Comparison of ENCODE assay signal across 1 cellular context in genomic region chr15:58987501-58988010, GRCh38.
TF ChIP-seq lines count a peak whose summit lies in the region.

RNF111 (plus strand) TSS chr15:58987663; CDS start chr15:59030823, 43,160 bp downstream.

TF ChIP-seq in HepG2, 621 proteins besides CTCF, POLR2A, EP300 and RAD21 (continued from another document and continues in another):
- TF ChIP-seq THAP11 (CRISPR knock-in tag; IDR thresholded peaks at IDR 0.05) (peak; percentile 84), ZNF142 (CRISPR knock-in tag; IDR thresholded peaks at IDR 0.05) (no peak), GABPB1 (CRISPR knock-in tag; IDR thresholded peaks at IDR 0.05) (peak; percentile 68), ZNF572 (CRISPR knock-in tag; IDR thresholded peaks at IDR 0.05) (no peak), ZNF552 (CRISPR knock-in tag; IDR thresholded peaks at IDR 0.05; ENCODE audit: borderline replicate concordance) (peak; percentile 71; the same call in 1 of the 2 replicates), ZNF746 (CRISPR knock-in tag; IDR thresholded peaks at IDR 0.05) (no peak), ZFP41 (CRISPR knock-in tag; IDR thresholded peaks at IDR 0.05; ENCODE audit: borderline replicate concordance) (0 out of 2 replicates have a peak, but pooled peaks have one; percentile 49), ZSCAN22 (CRISPR knock-in tag; IDR thresholded peaks at IDR 0.05) (no peak), ZMYM3 (CRISPR knock-in tag; IDR thresholded peaks at IDR 0.05) (no peak), ZNF18 (CRISPR knock-in tag; IDR thresholded peaks at IDR 0.05; ENCODE audit: insufficient replicate concordance) (peak; percentile 41), NFE2L2 (IDR thresholded peaks at IDR 0.05; ENCODE audit: low read length) (no peak), ZNF891 (CRISPR knock-in tag; IDR thresholded peaks at IDR 0.05) (0 out of 2 replicates have a peak, but pooled peaks have one; percentile 29), SYNCRIP (IDR thresholded peaks at IDR 0.05; ENCODE audit: insufficient read depth, low read depth, low read length) (no peak), KLF16 (CRISPR knock-in tag; IDR thresholded peaks at IDR 0.05) (peak in 1 of 2 experiments; percentile 9; a peak in 1 of 4 replicates), XRCC5 (optimal IDR thresholded peaks at IDR 0.05; ENCODE audit: low read length) (peak; percentile 6), ZNF614 (CRISPR knock-in tag; IDR thresholded peaks at IDR 0.05; ENCODE audit: borderline replicate concordance) (no peak), DMAP1 (CRISPR knock-in tag; IDR thresholded peaks at IDR 0.05) (peak; percentile 86; the same call in 1 of the 2 replicates), BORCS8-MEF2B (CRISPR knock-in tag; IDR thresholded peaks at IDR 0.05) (peak; percentile 14; the same call in 1 of the 2 replicates), ZNF776 (CRISPR knock-in tag; IDR thresholded peaks at IDR 0.05) (peak; percentile 62; the same call in 1 of the 2 replicates), ZNF563 (CRISPR knock-in tag; IDR thresholded peaks at IDR 0.05) (peak; percentile 60; the same call in 1 of the 2 replicates), ZNF605 (CRISPR knock-in tag; IDR thresholded peaks at IDR 0.05) (no peak; the same call in 1 of the 2 replicates), ZNF280B (CRISPR knock-in tag; IDR thresholded peaks at IDR 0.05; ENCODE audit: borderline replicate concordance) (0 out of 2 replicates have a peak, but pooled peaks have one; percentile 62), ZSCAN5A (CRISPR knock-in tag; IDR thresholded peaks at IDR 0.05; ENCODE audit: borderline replicate concordance) (0 out of 2 replicates have a peak, but pooled peaks have one; percentile 9), ARNT (IDR thresholded peaks at IDR 0.05) (no peak), MYNN (CRISPR knock-in tag; IDR thresholded peaks at IDR 0.05; ENCODE audit: low read depth) (0 out of 2 replicates have a peak, but pooled peaks have one; percentile 42), TAF15 (IDR thresholded peaks at IDR 0.05; ENCODE audit: low read depth, low read length, poor library complexity, severe bottlenecking) (peak; percentile 92), ZNF326 (CRISPR knock-in tag; IDR thresholded peaks at IDR 0.05; ENCODE audit: borderline replicate concordance) (no peak), PHF21A (CRISPR knock-in tag; IDR thresholded peaks at IDR 0.05) (peak; percentile 63; the same call in 1 of the 2 replicates), MED13 (CRISPR knock-in tag; IDR thresholded peaks at IDR 0.05) (0 out of 2 replicates have a peak, but pooled peaks have one; percentile 17)
- TF ChIP-seq, protein P1, sequence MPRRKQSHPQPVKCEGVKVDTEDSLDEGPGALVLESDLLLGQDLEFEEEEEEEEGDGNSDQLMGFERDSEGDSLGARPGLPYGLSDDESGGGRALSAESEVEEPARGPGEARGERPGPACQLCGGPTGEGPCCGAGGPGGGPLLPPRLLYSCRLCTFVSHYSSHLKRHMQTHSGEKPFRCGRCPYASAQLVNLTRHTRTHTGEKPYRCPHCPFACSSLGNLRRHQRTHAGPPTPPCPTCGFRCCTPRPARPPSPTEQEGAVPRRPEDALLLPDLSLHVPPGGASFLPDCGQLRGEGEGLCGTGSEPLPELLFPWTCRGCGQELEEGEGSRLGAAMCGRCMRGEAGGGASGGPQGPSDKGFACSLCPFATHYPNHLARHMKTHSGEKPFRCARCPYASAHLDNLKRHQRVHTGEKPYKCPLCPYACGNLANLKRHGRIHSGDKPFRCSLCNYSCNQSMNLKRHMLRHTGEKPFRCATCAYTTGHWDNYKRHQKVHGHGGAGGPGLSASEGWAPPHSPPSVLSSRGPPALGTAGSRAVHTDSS (CRISPR knock-in tag; conservative IDR thresholded peaks at IDR 0.05), result no peak
- TF ChIP-seq, protein P2, sequence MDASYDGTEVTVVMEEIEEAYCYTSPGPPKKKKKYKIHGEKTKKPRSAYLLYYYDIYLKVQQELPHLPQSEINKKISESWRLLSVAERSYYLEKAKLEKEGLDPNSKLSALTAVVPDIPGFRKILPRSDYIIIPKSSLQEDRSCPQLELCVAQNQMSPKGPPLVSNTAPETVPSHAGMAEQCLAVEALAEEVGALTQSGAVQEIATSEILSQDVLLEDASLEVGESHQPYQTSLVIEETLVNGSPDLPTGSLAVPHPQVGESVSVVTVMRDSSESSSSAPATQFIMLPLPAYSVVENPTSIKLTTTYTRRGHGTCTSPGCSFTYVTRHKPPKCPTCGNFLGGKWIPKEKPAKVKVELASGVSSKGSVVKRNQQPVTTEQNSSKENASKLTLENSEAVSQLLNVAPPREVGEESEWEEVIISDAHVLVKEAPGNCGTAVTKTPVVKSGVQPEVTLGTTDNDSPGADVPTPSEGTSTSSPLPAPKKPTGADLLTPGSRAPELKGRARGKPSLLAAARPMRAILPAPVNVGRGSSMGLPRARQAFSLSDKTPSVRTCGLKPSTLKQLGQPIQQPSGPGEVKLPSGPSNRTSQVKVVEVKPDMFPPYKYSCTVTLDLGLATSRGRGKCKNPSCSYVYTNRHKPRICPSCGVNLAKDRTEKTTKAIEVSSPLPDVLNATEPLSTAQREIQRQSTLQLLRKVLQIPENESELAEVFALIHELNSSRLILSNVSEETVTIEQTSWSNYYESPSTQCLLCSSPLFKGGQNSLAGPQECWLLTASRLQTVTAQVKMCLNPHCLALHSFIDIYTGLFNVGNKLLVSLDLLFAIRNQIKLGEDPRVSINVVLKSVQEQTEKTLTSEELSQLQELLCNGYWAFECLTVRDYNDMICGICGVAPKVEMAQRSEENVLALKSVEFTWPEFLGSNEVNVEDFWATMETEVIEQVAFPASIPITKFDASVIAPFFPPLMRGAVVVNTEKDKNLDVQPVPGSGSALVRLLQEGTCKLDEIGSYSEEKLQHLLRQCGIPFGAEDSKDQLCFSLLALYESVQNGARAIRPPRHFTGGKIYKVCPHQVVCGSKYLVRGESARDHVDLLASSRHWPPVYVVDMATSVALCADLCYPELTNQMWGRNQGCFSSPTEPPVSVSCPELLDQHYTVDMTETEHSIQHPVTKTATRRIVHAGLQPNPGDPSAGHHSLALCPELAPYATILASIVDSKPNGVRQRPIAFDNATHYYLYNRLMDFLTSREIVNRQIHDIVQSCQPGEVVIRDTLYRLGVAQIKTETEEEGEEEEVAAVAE (CRISPR knock-in tag; IDR thresholded peaks at IDR 0.05; ENCODE audit: borderline replicate concordance), result no peak
- TF ChIP-seq, protein P3, sequence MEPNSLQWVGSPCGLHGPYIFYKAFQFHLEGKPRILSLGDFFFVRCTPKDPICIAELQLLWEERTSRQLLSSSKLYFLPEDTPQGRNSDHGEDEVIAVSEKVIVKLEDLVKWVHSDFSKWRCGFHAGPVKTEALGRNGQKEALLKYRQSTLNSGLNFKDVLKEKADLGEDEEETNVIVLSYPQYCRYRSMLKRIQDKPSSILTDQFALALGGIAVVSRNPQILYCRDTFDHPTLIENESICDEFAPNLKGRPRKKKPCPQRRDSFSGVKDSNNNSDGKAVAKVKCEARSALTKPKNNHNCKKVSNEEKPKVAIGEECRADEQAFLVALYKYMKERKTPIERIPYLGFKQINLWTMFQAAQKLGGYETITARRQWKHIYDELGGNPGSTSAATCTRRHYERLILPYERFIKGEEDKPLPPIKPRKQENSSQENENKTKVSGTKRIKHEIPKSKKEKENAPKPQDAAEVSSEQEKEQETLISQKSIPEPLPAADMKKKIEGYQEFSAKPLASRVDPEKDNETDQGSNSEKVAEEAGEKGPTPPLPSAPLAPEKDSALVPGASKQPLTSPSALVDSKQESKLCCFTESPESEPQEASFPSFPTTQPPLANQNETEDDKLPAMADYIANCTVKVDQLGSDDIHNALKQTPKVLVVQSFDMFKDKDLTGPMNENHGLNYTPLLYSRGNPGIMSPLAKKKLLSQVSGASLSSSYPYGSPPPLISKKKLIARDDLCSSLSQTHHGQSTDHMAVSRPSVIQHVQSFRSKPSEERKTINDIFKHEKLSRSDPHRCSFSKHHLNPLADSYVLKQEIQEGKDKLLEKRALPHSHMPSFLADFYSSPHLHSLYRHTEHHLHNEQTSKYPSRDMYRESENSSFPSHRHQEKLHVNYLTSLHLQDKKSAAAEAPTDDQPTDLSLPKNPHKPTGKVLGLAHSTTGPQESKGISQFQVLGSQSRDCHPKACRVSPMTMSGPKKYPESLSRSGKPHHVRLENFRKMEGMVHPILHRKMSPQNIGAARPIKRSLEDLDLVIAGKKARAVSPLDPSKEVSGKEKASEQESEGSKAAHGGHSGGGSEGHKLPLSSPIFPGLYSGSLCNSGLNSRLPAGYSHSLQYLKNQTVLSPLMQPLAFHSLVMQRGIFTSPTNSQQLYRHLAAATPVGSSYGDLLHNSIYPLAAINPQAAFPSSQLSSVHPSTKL (CRISPR knock-in tag; IDR thresholded peaks at IDR 0.05), result 0 out of 2 replicates have a peak, but pooled peaks have one; percentile 6
- TF ChIP-seq, protein P4, sequence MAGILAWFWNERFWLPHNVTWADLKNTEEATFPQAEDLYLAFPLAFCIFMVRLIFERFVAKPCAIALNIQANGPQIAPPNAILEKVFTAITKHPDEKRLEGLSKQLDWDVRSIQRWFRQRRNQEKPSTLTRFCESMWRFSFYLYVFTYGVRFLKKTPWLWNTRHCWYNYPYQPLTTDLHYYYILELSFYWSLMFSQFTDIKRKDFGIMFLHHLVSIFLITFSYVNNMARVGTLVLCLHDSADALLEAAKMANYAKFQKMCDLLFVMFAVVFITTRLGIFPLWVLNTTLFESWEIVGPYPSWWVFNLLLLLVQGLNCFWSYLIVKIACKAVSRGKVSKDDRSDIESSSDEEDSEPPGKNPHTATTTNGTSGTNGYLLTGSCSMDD (CRISPR knock-in tag; IDR thresholded peaks at IDR 0.05), result no peak
- TF ChIP-seq, protein P5, sequence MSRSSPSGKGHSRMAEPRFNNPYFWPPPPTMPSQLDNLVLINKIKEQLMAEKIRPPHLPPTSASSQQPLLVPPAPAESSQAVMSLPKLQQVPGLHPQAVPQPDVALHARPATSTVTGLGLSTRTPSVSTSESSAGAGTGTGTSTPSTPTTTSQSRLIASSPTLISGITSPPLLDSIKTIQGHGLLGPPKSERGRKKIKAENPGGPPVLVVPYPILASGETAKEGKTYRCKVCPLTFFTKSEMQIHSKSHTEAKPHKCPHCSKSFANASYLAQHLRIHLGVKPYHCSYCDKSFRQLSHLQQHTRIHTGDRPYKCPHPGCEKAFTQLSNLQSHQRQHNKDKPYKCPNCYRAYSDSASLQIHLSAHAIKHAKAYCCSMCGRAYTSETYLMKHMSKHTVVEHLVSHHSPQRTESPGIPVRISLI (CRISPR knock-in tag; IDR thresholded peaks at IDR 0.05; ENCODE audit: borderline replicate concordance), result no peak
